Comparison of ENCODE assay signal across 15 cellular contexts in genomic region chr2:58702302-58702696, GRCh38.
DNase-seq lines count a peak whose midpoint lies in the region; FAIRE-seq and TF ChIP-seq lines count a peak whose summit lies in the region.
"Had no signal": no experiment of that assay in that cellular context is flagged by ENCODE, and none has a peak within 500 bp of the region (broad histone marks: within the 10 kb centered on the region; RNA-seq: fewer than 3 reads in every experiment).

No MANE protein-coding gene starts in this region.

- POLR2A ChIA-PET in MCF 10A (lab: Yijun Ruan, JAX) = no interaction called here

- H3K4me1 ChIP-seq in breast epithelium (peaks cover 0 to 6% of the 10 kb centered on the region in 2 donors), astrocyte (ENCODE audit: insufficient read depth, low read length) (peaks cover 10% of the 10 kb centered on the region)
- H3K4me1 ChIP-seq: parathyroid adenoma had no signal

- peak overlapping the region; percentile 21 for H2AFZ ChIP-seq in astrocyte (ENCODE audit: low read depth, low read length)
- H2AFZ ChIP-seq: parathyroid adenoma had no signal

- intact Hi-C loops in breast epithelium (cut with DNase I; ENCODE audit: low total_unique reads) (no loop called here), MCF 10A (cut with micrococcal nuclease) (no loop called here)

- no peak overlapping the region for H3K27ac Mint-ChIP-seq in MCF 10A (ENCODE audit: low read depth, unreplicated experiment)
- peak overlapping the region; percentile 63 for H3K27ac Mint-ChIP-seq in astrocyte (ENCODE audit: unreplicated experiment)
- H3K27ac Mint-ChIP-seq in osteocyte (ENCODE audit: unreplicated experiment) = no peak overlapping the region
- H3K27ac Mint-ChIP-seq: HFFc6 had no signal

- H3K27ac ChIP-seq in breast epithelium = peak overlapping the region; percentile 44 to 52
- peak overlapping the region; percentile 33 for H3K27ac ChIP-seq in astrocyte (ENCODE audit: low read depth, low read length)
- H3K27ac ChIP-seq: parathyroid adenoma, WERI-Rb-1 had no signal

- no peaks in the 10 kb centered on the region for H4K20me1 ChIP-seq in astrocyte (ENCODE audit: insufficient read depth, low read length)

- H3K9ac ChIP-seq in astrocyte (ENCODE audit: low read length) = no peak overlapping the region
- H3K9ac ChIP-seq: parathyroid adenoma had no signal

- no peaks in the 10 kb centered on the region for H3K27me3 ChIP-seq in breast epithelium
- no peaks in the 10 kb centered on the region for H3K27me3 ChIP-seq in astrocyte (ENCODE audit: insufficient read depth, low read length)

- no peaks in the 10 kb centered on the region for H3K9me3 Mint-ChIP-seq in MCF 10A (ENCODE audit: unreplicated experiment)
- no peaks in the 10 kb centered on the region for H3K9me3 Mint-ChIP-seq in astrocyte (ENCODE audit: unreplicated experiment)
- H3K9me3 Mint-ChIP-seq in osteocyte (ENCODE audit: unreplicated experiment) = no peaks in the 10 kb centered on the region
- H3K9me3 Mint-ChIP-seq: HFFc6 had no signal

- no peak for DNase-seq in breast epithelium (ENCODE audit: low spot score in 2 of 2)
- DNase-seq in MCF 10A (ENCODE audit: unreplicated experiment) = no peak
- peak; percentile 65 for DNase-seq in astrocyte (ENCODE audit: low read depth)
- DNase-seq in iPS DF 19.7 (ENCODE audit: low read depth, low spot score) = peak; percentile 30
- DNase-seq in urothelium cell line (ENCODE audit: low spot score) = peak; percentile 64
- DNase-seq in amygdala (lab: John Stamatoyannopoulos, UW) = no peak
- no peak for DNase-seq in NCI-H1048 (lab: John Stamatoyannopoulos, UW)
- DNase-seq in osteocyte (ENCODE audit: extremely low spot score, unreplicated experiment) = no peak
- DNase-seq: activated naive CD4-positive, alpha-beta T cell treated with anti-CD3 and anti-CD28 coated beads, Interleukin-2, amount 50 U/mL, for 16 hours; HFFc6; NCI-H1417; stimulated activated CD4-positive, alpha-beta T cell treated with anti-CD3 and anti-CD28 coated beads, Interleukin-15, amount 100 ng/mL, for 24 hours; substantia nigra; WERI-Rb-1 had no signal

- H3K9me3 ChIP-seq in breast epithelium = no peaks in the 10 kb centered on the region
- H3K9me3 ChIP-seq in astrocyte (ENCODE audit: insufficient read depth, low read depth, low read length) = no peaks in the 10 kb centered on the region

- H3K4me3 ChIP-seq in breast epithelium (no peak overlapping the region), astrocyte (ENCODE audit: insufficient read depth, low read depth, low read length) (no peak overlapping the region)

- H3K4me3 Mint-ChIP-seq in MCF 10A (ENCODE audit: unreplicated experiment) (no peak overlapping the region), astrocyte (ENCODE audit: unreplicated experiment) (no peak overlapping the region), osteocyte (ENCODE audit: unreplicated experiment) (no peak overlapping the region)
- H3K4me3 Mint-ChIP-seq: HFFc6 had no signal

- H3K36me3 ChIP-seq in breast epithelium (no peaks in the 10 kb centered on the region), astrocyte (ENCODE audit: insufficient read depth, low read length) (no peaks in the 10 kb centered on the region)
- H3K36me3 ChIP-seq: WERI-Rb-1 had no signal

- H3K4me1 Mint-ChIP-seq in MCF 10A (ENCODE audit: insufficient read depth, unreplicated experiment) (no peaks in the 10 kb centered on the region), astrocyte (ENCODE audit: low read depth, unreplicated experiment) (peaks cover 22% of the 10 kb centered on the region), osteocyte (ENCODE audit: unreplicated experiment) (no peaks in the 10 kb centered on the region)

- TF ChIP-seq CTCF in breast epithelium (IDR thresholded peaks at IDR 0.05) = peak in 1 of 3 donors; percentile 12
- TF ChIP-seq CTCF in MCF 10A (IDR thresholded peaks at IDR 0.05; ENCODE audit: unreplicated experiment) = no peak
- no peak for TF ChIP-seq CTCF in astrocyte (IDR thresholded peaks at IDR 0.05; ENCODE audit: insufficient read depth, low read depth, low read length)
- no peak for TF ChIP-seq CTCF in osteocyte (IDR thresholded peaks at IDR 0.05)

- no TSS peak for BruUV-seq in MCF 10A (replicated peaks; lab: Mats Ljungman, UMichigan)

- CTCF ChIA-PET in MCF 10A (lab: Yijun Ruan, JAX) = no interaction called here

- H3K79me2 ChIP-seq in astrocyte (ENCODE audit: insufficient read depth, low read length) = no peaks in the 10 kb centered on the region
- H3K79me2 ChIP-seq: parathyroid adenoma had no signal

- no peak for TF ChIP-seq POLR2A in breast epithelium (IDR thresholded peaks at IDR 0.05)

- H3K36me3 Mint-ChIP-seq in MCF 10A (ENCODE audit: insufficient read depth, unreplicated experiment) (no peaks in the 10 kb centered on the region), astrocyte (ENCODE audit: low read depth, unreplicated experiment) (no peaks in the 10 kb centered on the region), osteocyte (ENCODE audit: unreplicated experiment) (no peaks in the 10 kb centered on the region)

- FAIRE-seq in astrocyte (lab: Jason Lieb, UNC) (no peak), urothelium cell line (lab: Jason Lieb, UNC) (peak; percentile 86)

- peak overlapping the region; percentile 29 for H3K4me2 ChIP-seq in astrocyte (ENCODE audit: low read length)

- H3K27me3 Mint-ChIP-seq in MCF 10A (ENCODE audit: insufficient read depth, unreplicated experiment) (no peaks in the 10 kb centered on the region), astrocyte (ENCODE audit: low read depth, unreplicated experiment) (no peaks in the 10 kb centered on the region), osteocyte (ENCODE audit: unreplicated experiment) (peaks cover 34% of the 10 kb centered on the region)

Comparison
In these comparisons a context has a peak if more than half of its experiments do, and no peak if none do; other contexts are left out.
1. DNase-seq: peak in astrocyte (single experiment), iPS DF 19.7 (single experiment) and urothelium cell line (single experiment); none in breast epithelium (0 of 2), MCF 10A (single experiment), amygdala (0 of 56), NCI-H1048 (single experiment) and osteocyte (single experiment).